ENCODE assay signal across 1 cellular context in the genomic region with DNA sequence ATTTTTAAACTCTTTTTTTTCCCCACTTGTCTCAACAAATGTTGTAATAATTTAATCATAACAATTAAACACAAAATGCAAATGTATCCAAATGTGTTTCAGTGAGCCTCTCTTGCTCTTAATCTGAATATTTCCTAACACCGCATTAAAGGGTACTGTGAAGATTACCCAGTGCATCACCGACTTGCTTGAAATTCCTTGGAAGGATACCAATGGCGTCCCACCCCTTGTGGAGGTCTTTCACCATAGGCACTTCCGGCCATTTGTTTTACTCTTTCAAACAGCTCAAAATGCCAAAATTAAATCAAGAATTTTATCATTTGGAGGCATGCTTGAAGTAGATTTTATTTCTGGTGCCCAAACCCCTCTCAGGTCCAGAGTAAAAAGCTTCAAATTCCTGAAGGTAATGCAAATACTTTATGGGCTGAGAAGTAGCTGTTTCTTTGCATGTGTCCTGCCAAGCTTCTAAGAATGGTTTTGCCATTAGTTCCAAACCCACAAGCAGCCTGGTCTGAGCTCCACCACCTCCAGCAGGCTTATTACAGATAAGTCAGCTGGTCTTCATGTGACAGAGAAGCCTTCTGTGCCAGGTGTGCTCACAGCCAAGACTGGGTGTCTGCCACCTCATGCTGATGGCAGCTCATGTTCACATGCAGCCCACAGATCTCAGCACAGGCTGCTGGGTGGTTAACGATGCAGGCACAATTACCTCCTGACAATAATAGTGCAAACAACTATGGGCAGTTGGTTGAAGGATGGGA.
TF ChIP-seq lines count a peak whose summit lies in the region.

No MANE protein-coding gene starts in this region.

TF ChIP-seq in H1, 55 proteins besides CTCF, POLR2A, EP300 and RAD21:
- TF ChIP-seq ASH2L (IDR thresholded peaks at IDR 0.05; ENCODE audit: low read length) (no peak), NANOG (IDR thresholded peaks at IDR 0.05; ENCODE audit: insufficient read depth, low read depth, low read length, poor library complexity, severe bottlenecking) (no peak), TBP (IDR thresholded peaks at IDR 0.05; ENCODE audit: low read depth, low read length) (no peak), RNF2 (IDR thresholded peaks at IDR 0.05; ENCODE audit: borderline replicate concordance, low read depth, low read length, missing control alignments, poor library complexity, severe bottlenecking) (no peak), ZNF274 (IDR thresholded peaks at IDR 0.05; ENCODE audit: borderline replicate concordance, extremely low read depth, low read length) (no peak), PHF8 (conservative IDR thresholded peaks at IDR 0.05; ENCODE audit: low read depth, low read length) (no peak), RXRA (IDR thresholded peaks at IDR 0.05; ENCODE audit: insufficient read depth, low read depth, low read length) (no peak), TCF12 (IDR thresholded peaks at IDR 0.05; ENCODE audit: low read depth, low read length) (no peak), SIN3A (conservative IDR thresholded peaks at IDR 0.05 in 1 of 2, IDR thresholded peaks at IDR 0.05 in 1 of 2; ENCODE audit: low read depth in 1 of 2, low read length in 2 of 2) (no peak), CHD2 (IDR thresholded peaks at IDR 0.05; ENCODE audit: low read length) (no peak), POLR2AphosphoS5 (IDR thresholded peaks at IDR 0.05; ENCODE audit: low read depth, low read length) (no peak), BCL11A (IDR thresholded peaks at IDR 0.05; ENCODE audit: low read depth in 2 of 2, low read length in 2 of 2) (no peak), HDAC6 (IDR thresholded peaks at IDR 0.05; ENCODE audit: low read depth, low read length) (no peak)
- TF ChIP-seq, protein P1, sequence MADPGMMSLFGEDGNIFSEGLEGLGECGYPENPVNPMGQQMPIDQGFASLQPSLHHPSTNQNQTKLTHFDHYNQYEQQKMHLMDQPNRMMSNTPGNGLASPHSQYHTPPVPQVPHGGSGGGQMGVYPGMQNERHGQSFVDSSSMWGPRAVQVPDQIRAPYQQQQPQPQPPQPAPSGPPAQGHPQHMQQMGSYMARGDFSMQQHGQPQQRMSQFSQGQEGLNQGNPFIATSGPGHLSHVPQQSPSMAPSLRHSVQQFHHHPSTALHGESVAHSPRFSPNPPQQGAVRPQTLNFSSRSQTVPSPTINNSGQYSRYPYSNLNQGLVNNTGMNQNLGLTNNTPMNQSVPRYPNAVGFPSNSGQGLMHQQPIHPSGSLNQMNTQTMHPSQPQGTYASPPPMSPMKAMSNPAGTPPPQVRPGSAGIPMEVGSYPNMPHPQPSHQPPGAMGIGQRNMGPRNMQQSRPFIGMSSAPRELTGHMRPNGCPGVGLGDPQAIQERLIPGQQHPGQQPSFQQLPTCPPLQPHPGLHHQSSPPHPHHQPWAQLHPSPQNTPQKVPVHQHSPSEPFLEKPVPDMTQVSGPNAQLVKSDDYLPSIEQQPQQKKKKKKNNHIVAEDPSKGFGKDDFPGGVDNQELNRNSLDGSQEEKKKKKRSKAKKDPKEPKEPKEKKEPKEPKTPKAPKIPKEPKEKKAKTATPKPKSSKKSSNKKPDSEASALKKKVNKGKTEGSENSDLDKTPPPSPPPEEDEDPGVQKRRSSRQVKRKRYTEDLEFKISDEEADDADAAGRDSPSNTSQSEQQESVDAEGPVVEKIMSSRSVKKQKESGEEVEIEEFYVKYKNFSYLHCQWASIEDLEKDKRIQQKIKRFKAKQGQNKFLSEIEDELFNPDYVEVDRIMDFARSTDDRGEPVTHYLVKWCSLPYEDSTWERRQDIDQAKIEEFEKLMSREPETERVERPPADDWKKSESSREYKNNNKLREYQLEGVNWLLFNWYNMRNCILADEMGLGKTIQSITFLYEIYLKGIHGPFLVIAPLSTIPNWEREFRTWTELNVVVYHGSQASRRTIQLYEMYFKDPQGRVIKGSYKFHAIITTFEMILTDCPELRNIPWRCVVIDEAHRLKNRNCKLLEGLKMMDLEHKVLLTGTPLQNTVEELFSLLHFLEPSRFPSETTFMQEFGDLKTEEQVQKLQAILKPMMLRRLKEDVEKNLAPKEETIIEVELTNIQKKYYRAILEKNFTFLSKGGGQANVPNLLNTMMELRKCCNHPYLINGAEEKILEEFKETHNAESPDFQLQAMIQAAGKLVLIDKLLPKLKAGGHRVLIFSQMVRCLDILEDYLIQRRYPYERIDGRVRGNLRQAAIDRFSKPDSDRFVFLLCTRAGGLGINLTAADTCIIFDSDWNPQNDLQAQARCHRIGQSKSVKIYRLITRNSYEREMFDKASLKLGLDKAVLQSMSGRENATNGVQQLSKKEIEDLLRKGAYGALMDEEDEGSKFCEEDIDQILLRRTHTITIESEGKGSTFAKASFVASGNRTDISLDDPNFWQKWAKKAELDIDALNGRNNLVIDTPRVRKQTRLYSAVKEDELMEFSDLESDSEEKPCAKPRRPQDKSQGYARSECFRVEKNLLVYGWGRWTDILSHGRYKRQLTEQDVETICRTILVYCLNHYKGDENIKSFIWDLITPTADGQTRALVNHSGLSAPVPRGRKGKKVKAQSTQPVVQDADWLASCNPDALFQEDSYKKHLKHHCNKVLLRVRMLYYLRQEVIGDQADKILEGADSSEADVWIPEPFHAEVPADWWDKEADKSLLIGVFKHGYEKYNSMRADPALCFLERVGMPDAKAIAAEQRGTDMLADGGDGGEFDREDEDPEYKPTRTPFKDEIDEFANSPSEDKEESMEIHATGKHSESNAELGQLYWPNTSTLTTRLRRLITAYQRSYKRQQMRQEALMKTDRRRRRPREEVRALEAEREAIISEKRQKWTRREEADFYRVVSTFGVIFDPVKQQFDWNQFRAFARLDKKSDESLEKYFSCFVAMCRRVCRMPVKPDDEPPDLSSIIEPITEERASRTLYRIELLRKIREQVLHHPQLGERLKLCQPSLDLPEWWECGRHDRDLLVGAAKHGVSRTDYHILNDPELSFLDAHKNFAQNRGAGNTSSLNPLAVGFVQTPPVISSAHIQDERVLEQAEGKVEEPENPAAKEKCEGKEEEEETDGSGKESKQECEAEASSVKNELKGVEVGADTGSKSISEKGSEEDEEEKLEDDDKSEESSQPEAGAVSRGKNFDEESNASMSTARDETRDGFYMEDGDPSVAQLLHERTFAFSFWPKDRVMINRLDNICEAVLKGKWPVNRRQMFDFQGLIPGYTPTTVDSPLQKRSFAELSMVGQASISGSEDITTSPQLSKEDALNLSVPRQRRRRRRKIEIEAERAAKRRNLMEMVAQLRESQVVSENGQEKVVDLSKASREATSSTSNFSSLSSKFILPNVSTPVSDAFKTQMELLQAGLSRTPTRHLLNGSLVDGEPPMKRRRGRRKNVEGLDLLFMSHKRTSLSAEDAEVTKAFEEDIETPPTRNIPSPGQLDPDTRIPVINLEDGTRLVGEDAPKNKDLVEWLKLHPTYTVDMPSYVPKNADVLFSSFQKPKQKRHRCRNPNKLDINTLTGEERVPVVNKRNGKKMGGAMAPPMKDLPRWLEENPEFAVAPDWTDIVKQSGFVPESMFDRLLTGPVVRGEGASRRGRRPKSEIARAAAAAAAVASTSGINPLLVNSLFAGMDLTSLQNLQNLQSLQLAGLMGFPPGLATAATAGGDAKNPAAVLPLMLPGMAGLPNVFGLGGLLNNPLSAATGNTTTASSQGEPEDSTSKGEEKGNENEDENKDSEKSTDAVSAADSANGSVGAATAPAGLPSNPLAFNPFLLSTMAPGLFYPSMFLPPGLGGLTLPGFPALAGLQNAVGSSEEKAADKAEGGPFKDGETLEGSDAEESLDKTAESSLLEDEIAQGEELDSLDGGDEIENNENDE (IDR thresholded peaks at IDR 0.05; ENCODE audit: insufficient replicate concordance, low read length), result no peak
- TF ChIP-seq, protein P2, sequence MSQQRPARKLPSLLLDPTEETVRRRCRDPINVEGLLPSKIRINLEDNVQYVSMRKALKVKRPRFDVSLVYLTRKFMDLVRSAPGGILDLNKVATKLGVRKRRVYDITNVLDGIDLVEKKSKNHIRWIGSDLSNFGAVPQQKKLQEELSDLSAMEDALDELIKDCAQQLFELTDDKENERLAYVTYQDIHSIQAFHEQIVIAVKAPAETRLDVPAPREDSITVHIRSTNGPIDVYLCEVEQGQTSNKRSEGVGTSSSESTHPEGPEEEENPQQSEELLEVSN (IDR thresholded peaks at IDR 0.05), result no peak
TF ChIP-seq in H1: peak in this region for 0.
